ENCODE assay signal across 9 cellular contexts in genomic region chr16:87653234-87653633, GRCh38. TPM values are rescaled to one million over a fixed set of nuclear protein-coding genes. Genes with fewer than 3 reads are reported as not detected.
DNase-seq lines count a peak whose midpoint lies in the region; ATAC-seq, FAIRE-seq and TF ChIP-seq lines count a peak whose summit lies in the region.
"Had no signal": no experiment of that assay in that cellular context is flagged by ENCODE, and none has a peak within 500 bp of the region (broad histone marks: within the 10 kb centered on the region; RNA-seq: fewer than 3 reads in every experiment).

No MANE protein-coding gene starts in this region.

- H3K4me1 ChIP-seq in DND-41 (ENCODE audit: insufficient read depth, low read length) (no peaks in the 10 kb centered on the region), astrocyte (ENCODE audit: insufficient read depth, low read length) (no peaks in the 10 kb centered on the region), lower lobe of right lung (no peaks in the 10 kb centered on the region)

- intact Hi-C loops in lower lobe of right lung (cut with DNase I): no loop called here

- H3K27ac ChIP-seq in DND-41 (ENCODE audit: low read length) (no peak overlapping the region), astrocyte (ENCODE audit: low read depth, low read length) (no peak overlapping the region), lower lobe of right lung (no peak overlapping the region)

- H3K36me3 Mint-ChIP-seq in HFFc6 (ENCODE audit: low read depth): no peaks in the 10 kb centered on the region
- H3K36me3 Mint-ChIP-seq in astrocyte (ENCODE audit: low read depth, unreplicated experiment): peaks cover 2% of the 10 kb centered on the region

- no peak overlapping the region for H2AFZ ChIP-seq in DND-41 (ENCODE audit: low read depth, low read length)
- no peak overlapping the region for H2AFZ ChIP-seq in astrocyte (ENCODE audit: low read depth, low read length)

- no peaks in the 10 kb centered on the region for H3K9me3 Mint-ChIP-seq in HFFc6
- peaks cover under 1% of the 10 kb centered on the region for H3K9me3 Mint-ChIP-seq in astrocyte (ENCODE audit: unreplicated experiment)

- no peak overlapping the region for H3K4me2 ChIP-seq in DND-41 (ENCODE audit: insufficient read depth, low read length)
- no peak overlapping the region for H3K4me2 ChIP-seq in astrocyte (ENCODE audit: low read length)

- H3K27ac Mint-ChIP-seq in HFFc6 (no peak overlapping the region), astrocyte (ENCODE audit: unreplicated experiment) (no peak overlapping the region)

- peak; percentile 54 for TF ChIP-seq CTCF in DND-41 (IDR thresholded peaks at IDR 0.05; ENCODE audit: borderline replicate concordance, extremely low read depth, low read length, poor library complexity, severe bottlenecking)
- peak; percentile 82 for TF ChIP-seq CTCF in HFFc6 (IDR thresholded peaks at IDR 0.05)
- peak; percentile 53 for TF ChIP-seq CTCF in astrocyte (IDR thresholded peaks at IDR 0.05; ENCODE audit: insufficient read depth, low read depth, low read length)
- peak; percentile 5 for TF ChIP-seq CTCF in lower lobe of right lung (IDR thresholded peaks at IDR 0.05)

- H3K9me3 ChIP-seq in DND-41 (ENCODE audit: insufficient read depth, low read length, severe bottlenecking) (no peaks in the 10 kb centered on the region), astrocyte (ENCODE audit: insufficient read depth, low read depth, low read length) (peaks cover 5% of the 10 kb centered on the region), lower lobe of right lung (no peaks in the 10 kb centered on the region)

- H3K4me3 Mint-ChIP-seq in HFFc6 (no peak overlapping the region), astrocyte (ENCODE audit: unreplicated experiment) (no peak overlapping the region)

- H3K27me3 Mint-ChIP-seq in HFFc6 (ENCODE audit: insufficient read depth) (peaks cover 55% of the 10 kb centered on the region), astrocyte (ENCODE audit: low read depth, unreplicated experiment) (peaks cover 20% of the 10 kb centered on the region)

- H3K4me1 Mint-ChIP-seq in HFFc6 (ENCODE audit: low read depth) (no peaks in the 10 kb centered on the region), astrocyte (ENCODE audit: low read depth, unreplicated experiment) (no peaks in the 10 kb centered on the region)

- ATAC-seq in DND-41 (ENCODE audit: insufficient read depth, low read depth) (no peak), lower lobe of right lung (no peak), HG02852 (IDR thresholded peaks at IDR 0.05; ENCODE audit: unreplicated experiment) (no peak)

- H3K9ac ChIP-seq in DND-41 (ENCODE audit: low read depth, low read length): no peak overlapping the region
- H3K9ac ChIP-seq in astrocyte (ENCODE audit: low read length): no peak overlapping the region

- no peaks in the 10 kb centered on the region for H3K36me3 ChIP-seq in DND-41 (ENCODE audit: insufficient read depth, low read length)
- no peaks in the 10 kb centered on the region for H3K36me3 ChIP-seq in astrocyte (ENCODE audit: insufficient read depth, low read length)
- H3K36me3 ChIP-seq in lower lobe of right lung: no peaks in the 10 kb centered on the region

- H4K20me1 ChIP-seq in DND-41 (ENCODE audit: insufficient read depth, low read length): no peaks in the 10 kb centered on the region
- no peaks in the 10 kb centered on the region for H4K20me1 ChIP-seq in astrocyte (ENCODE audit: insufficient read depth, low read length)

- DNase-seq in DND-41 (no peak), HFFc6 (no peak), astrocyte (ENCODE audit: low read depth) (no peak), lower lobe of right lung (no peak), middle frontal gyrus (ENCODE audit: extremely low spot score, low spot score) (no peak), cortex of kidney (lab: John Stamatoyannopoulos, UW) (no peak), NCI-H1048 (lab: John Stamatoyannopoulos, UW) (no peak)
- DNase-seq: NCI-H526 treated with DMSO at 0.1 percent for 48 hours had no signal

- H3K4me3 ChIP-seq in DND-41 (ENCODE audit: low read depth in 1 of 2, low read length in 2 of 2) (no peak overlapping the region), astrocyte (ENCODE audit: insufficient read depth, low read depth, low read length) (no peak overlapping the region), lower lobe of right lung (no peak overlapping the region)

- H3K79me2 ChIP-seq in DND-41 (ENCODE audit: insufficient read depth, low read length): no peaks in the 10 kb centered on the region
- no peaks in the 10 kb centered on the region for H3K79me2 ChIP-seq in astrocyte (ENCODE audit: insufficient read depth, low read length)

- H3K27me3 ChIP-seq in DND-41 (ENCODE audit: insufficient read depth, low read length, poor library complexity) (peaks cover 16% of the 10 kb centered on the region), astrocyte (ENCODE audit: insufficient read depth, low read length) (peaks cover 27% of the 10 kb centered on the region), lower lobe of right lung (ENCODE audit: low read depth) (peaks cover 14% of the 10 kb centered on the region)

- FAIRE-seq in astrocyte (lab: Jason Lieb, UNC): no peak

RNA-seq across cellular contexts. Expression of gene JPH3, which starts 50.9 kb away (rescaled TPM):
- total RNA-seq in HFFc6 (2021; fragmentation: NEBNext Ultra II Directional; extraction: Animal tissue kit (Norgen Biotek cat#: 25700)): not detected
- total RNA-seq in astrocyte (8.6 and 9.3 TPM in 2 replicates), lower lobe of right lung (0.12 TPM)

Comparison
In these comparisons a context has a peak if more than half of its experiments do, and no peak if none do; other contexts are left out.
1. CTCF ChIP-seq: peak in every context shown above with its lines; median percentile 82 in HFFc6; 54 in DND-41; 53 in astrocyte; 5 in lower lobe of right lung.